Comparison of ENCODE assay signal across 10 cellular contexts in the genomic region with DNA sequence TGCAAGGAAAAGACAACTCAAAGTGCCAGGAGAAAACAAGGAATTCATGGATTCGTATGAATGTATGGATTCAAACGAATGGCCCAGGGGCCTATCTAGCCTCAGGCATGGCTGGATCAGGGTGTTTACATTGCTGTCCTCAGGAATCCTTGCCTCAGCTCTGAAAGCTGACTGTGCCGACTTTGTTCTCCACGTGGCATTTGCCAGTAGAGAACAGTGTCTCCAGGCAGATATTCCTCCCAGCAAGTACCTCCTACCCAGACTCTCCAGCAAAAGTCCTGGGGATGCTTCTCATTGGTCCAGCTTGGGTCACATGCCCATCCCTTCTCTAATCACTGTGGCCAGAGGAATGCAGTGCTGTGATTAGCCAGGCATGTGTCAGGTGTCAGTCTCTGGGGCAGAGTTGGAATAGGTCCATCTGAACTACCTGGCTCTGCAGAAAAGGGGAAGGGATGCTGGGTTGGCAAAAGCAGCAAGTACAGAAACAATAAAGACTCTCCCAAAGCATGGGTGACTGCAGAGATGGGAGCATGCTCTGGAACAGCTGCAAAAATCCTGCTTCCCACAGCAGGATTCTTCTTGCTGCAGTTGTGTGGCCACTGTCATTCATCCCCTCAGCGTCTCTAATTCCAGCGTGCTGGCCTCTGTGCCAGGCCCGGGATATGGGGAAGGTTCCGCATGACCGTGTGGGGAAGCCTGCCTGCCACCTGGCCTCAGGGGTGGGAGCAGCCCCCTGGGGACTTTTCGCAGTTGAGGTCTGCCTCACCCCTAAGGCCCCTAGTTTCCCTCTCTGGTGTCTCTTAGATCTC. TPM values are rescaled to one million over a fixed set of nuclear protein-coding genes. Genes with fewer than 3 reads are reported as not detected.
A peak's percentile ranks its signal among the peaks of the same experiment; 100 is the strongest.
DNase-seq lines count a peak whose midpoint lies in the region; ATAC-seq and TF ChIP-seq lines count a peak whose summit lies in the region.
"Had no signal": no experiment of that assay in that cellular context is flagged by ENCODE, and none has a peak within 500 bp of the region (broad histone marks: within the 10 kb centered on the region; RNA-seq: fewer than 3 reads in every experiment).

No MANE protein-coding gene starts in this region.

- H3K36me3 Mint-ChIP-seq in naive thymus-derived CD4-positive, alpha-beta T cell = peaks cover 0 to 2% (median 0%) of the 10 kb centered on the region in 5 donors

- peaks cover 0 to 1% (median 0%) of the 10 kb centered on the region in 5 donors for H3K27me3 Mint-ChIP-seq in naive thymus-derived CD4-positive, alpha-beta T cell

- TF ChIP-seq CTCF in cardiac muscle cell (IDR thresholded peaks at IDR 0.05; ENCODE audit: low read depth, low read length) (no peak), foreskin fibroblast (IDR thresholded peaks at IDR 0.05; ENCODE audit: low read depth, low read length) (no peak)

- no peaks in the 10 kb centered on the region for H3K36me3 ChIP-seq in cardiac muscle cell
- no peaks in the 10 kb centered on the region for H3K36me3 ChIP-seq in naive thymus-derived CD4-positive, alpha-beta T cell (ENCODE audit: control insufficient read depth in 2 of 3, insufficient read depth in 3 of 3, low read length in 3 of 3)
- H3K36me3 ChIP-seq: transverse colon had no signal

- H3K4me3 ChIP-seq in cardiac muscle cell (no peak overlapping the region), foreskin fibroblast (ENCODE audit: low read depth in 1 of 2, low read length in 2 of 2) (no peak overlapping the region)
- no peak overlapping the region for H3K4me3 ChIP-seq in naive thymus-derived CD4-positive, alpha-beta T cell (ENCODE audit: low read length)
- H3K4me3 ChIP-seq: transverse colon had no signal

- H3K9me3 ChIP-seq in cardiac muscle cell (ENCODE audit: low read depth) = no peaks in the 10 kb centered on the region
- H3K9me3 ChIP-seq in naive thymus-derived CD4-positive, alpha-beta T cell (ENCODE audit: control insufficient read depth in 2 of 3, low read length in 3 of 3) = no peaks in the 10 kb centered on the region
- H3K9me3 ChIP-seq: transverse colon had no signal

- peak overlapping the region in 3 of 9 donors; percentile 23 to 67 (median 35) for H3K27ac Mint-ChIP-seq in naive thymus-derived CD4-positive, alpha-beta T cell

- H3K27me3 ChIP-seq in cardiac muscle cell = no peaks in the 10 kb centered on the region
- H3K27me3 ChIP-seq in naive thymus-derived CD4-positive, alpha-beta T cell (ENCODE audit: control insufficient read depth in 2 of 2, insufficient read depth in 2 of 2, low read length in 2 of 2) = no peaks in the 10 kb centered on the region

- CTCF ChIA-PET in naive thymus-derived CD4-positive, alpha-beta T cell (lab: Charles Lee) = no interaction called here

- ATAC-seq in left cardiac atrium (no peak), GM18873 (IDR thresholded peaks at IDR 0.05; ENCODE audit: low FRiP score, unreplicated experiment) (no peak)
- ATAC-seq in naive thymus-derived CD4-positive, alpha-beta T cell = no peak

- H3K9me3 Mint-ChIP-seq in naive thymus-derived CD4-positive, alpha-beta T cell = no peaks in the 10 kb centered on the region

- H3K27ac ChIP-seq in cardiac muscle cell = no peak overlapping the region
- H3K27ac ChIP-seq in naive thymus-derived CD4-positive, alpha-beta T cell (ENCODE audit: low read depth, low read length) = no peak overlapping the region
- H3K27ac ChIP-seq: transverse colon had no signal

- POLR2A ChIA-PET in naive thymus-derived CD4-positive, alpha-beta T cell (lab: Charles Lee) = interaction anchor here (0.6 to 3.1 kb wide), 2 partner anchors 11 to 21 kb away, joined by 4 to 15 read pairs; no protein-coding TSS in a partner anchor

- H3K4me1 Mint-ChIP-seq in naive thymus-derived CD4-positive, alpha-beta T cell = peaks cover 18 to 32% (median 30%) of the 10 kb centered on the region in 7 donors

- intact Hi-C loops in left cardiac atrium (cut with DNase I) = no loop called here
- intact Hi-C loops in naive thymus-derived CD4-positive, alpha-beta T cell (cut with micrococcal nuclease) = no loop called here

- DNase-seq in cardiac muscle cell (ENCODE audit: low read depth in 1 of 2, low spot score in 1 of 2) (peak; percentile 38 to 43), left cardiac atrium (no peak), RKO (ENCODE audit: low spot score) (peak; percentile 46), foreskin fibroblast (peak; percentile 37 to 54), NCI-H2081 (lab: John Stamatoyannopoulos, UW) (no peak), globus pallidus (ENCODE audit: low spot score) (no peak)
- DNase-seq in naive thymus-derived CD4-positive, alpha-beta T cell = no peak
- DNase-seq: DND-41, transverse colon had no signal

- peaks cover 11% of the 10 kb centered on the region for H3K4me1 ChIP-seq in cardiac muscle cell (ENCODE audit: low read depth)
- H3K4me1 ChIP-seq in naive thymus-derived CD4-positive, alpha-beta T cell (ENCODE audit: control insufficient read depth in 2 of 2, insufficient read depth in 2 of 2, low read length in 2 of 2) = peaks cover 15 to 30% of the 10 kb centered on the region in 2 donors

- H3K4me3 Mint-ChIP-seq in naive thymus-derived CD4-positive, alpha-beta T cell = peak overlapping the region in 3 of 10 donors; percentile 20 to 34 (median 22)

RNA-seq across cellular contexts. Expression of gene CCNE1, which starts 30.0 kb away (rescaled TPM):
- total RNA-seq in cardiac muscle cell (11.7 and 15.9 TPM in 2 replicates), left cardiac atrium (1 to 10 TPM; 1.8 to 3.0 TPM)
- polyA plus RNA-seq in cardiac muscle cell = 17.1 and 21.8 TPM in 2 replicates
- total RNA-seq in naive thymus-derived CD4-positive, alpha-beta T cell = 10 to 100 TPM in 1 of 5 experiments, 1 to 10 TPM in 4; 5.3 to 36.1 (median 6.6) TPM
- 1 to 10 TPM; 1.9 to 2.6 TPM for polyA plus RNA-seq in naive thymus-derived CD4-positive, alpha-beta T cell

Comparison
In these comparisons a context has a peak if more than half of its experiments do, and no peak if none do; other contexts are left out.
1. DNase-seq: peak in cardiac muscle cell (2 of 2), RKO (single experiment) and foreskin fibroblast (2 of 2); none in left cardiac atrium (single experiment), NCI-H2081 (0 of 2), globus pallidus (single experiment) and naive thymus-derived CD4-positive, alpha-beta T cell (0 of 9).